ENCODE assay signal across 1 cellular context in the genomic region with DNA sequence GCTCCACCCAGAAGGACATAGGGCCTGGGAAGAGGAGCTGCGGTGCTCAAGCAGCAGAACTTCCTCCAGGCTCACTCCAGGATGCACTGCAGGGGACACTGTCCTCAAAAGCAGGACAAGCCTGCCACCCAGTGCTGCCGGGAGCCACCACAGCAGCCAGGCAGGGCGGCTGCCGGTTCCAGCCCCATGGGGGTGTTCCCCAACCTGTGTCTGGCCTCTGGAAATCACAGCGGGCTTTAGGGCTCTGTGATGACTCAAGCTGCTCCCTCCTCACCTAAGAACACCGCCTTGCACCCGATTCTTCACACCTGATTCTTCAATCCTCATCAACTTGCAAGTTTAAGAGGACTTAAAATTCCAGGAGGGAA.
TF ChIP-seq lines count a peak whose summit lies in the region.

No MANE protein-coding gene starts in this region.

TF ChIP-seq in GM23338, 12 proteins besides CTCF, POLR2A, EP300 and RAD21 (continued from another document):
- TF ChIP-seq, protein P1, sequence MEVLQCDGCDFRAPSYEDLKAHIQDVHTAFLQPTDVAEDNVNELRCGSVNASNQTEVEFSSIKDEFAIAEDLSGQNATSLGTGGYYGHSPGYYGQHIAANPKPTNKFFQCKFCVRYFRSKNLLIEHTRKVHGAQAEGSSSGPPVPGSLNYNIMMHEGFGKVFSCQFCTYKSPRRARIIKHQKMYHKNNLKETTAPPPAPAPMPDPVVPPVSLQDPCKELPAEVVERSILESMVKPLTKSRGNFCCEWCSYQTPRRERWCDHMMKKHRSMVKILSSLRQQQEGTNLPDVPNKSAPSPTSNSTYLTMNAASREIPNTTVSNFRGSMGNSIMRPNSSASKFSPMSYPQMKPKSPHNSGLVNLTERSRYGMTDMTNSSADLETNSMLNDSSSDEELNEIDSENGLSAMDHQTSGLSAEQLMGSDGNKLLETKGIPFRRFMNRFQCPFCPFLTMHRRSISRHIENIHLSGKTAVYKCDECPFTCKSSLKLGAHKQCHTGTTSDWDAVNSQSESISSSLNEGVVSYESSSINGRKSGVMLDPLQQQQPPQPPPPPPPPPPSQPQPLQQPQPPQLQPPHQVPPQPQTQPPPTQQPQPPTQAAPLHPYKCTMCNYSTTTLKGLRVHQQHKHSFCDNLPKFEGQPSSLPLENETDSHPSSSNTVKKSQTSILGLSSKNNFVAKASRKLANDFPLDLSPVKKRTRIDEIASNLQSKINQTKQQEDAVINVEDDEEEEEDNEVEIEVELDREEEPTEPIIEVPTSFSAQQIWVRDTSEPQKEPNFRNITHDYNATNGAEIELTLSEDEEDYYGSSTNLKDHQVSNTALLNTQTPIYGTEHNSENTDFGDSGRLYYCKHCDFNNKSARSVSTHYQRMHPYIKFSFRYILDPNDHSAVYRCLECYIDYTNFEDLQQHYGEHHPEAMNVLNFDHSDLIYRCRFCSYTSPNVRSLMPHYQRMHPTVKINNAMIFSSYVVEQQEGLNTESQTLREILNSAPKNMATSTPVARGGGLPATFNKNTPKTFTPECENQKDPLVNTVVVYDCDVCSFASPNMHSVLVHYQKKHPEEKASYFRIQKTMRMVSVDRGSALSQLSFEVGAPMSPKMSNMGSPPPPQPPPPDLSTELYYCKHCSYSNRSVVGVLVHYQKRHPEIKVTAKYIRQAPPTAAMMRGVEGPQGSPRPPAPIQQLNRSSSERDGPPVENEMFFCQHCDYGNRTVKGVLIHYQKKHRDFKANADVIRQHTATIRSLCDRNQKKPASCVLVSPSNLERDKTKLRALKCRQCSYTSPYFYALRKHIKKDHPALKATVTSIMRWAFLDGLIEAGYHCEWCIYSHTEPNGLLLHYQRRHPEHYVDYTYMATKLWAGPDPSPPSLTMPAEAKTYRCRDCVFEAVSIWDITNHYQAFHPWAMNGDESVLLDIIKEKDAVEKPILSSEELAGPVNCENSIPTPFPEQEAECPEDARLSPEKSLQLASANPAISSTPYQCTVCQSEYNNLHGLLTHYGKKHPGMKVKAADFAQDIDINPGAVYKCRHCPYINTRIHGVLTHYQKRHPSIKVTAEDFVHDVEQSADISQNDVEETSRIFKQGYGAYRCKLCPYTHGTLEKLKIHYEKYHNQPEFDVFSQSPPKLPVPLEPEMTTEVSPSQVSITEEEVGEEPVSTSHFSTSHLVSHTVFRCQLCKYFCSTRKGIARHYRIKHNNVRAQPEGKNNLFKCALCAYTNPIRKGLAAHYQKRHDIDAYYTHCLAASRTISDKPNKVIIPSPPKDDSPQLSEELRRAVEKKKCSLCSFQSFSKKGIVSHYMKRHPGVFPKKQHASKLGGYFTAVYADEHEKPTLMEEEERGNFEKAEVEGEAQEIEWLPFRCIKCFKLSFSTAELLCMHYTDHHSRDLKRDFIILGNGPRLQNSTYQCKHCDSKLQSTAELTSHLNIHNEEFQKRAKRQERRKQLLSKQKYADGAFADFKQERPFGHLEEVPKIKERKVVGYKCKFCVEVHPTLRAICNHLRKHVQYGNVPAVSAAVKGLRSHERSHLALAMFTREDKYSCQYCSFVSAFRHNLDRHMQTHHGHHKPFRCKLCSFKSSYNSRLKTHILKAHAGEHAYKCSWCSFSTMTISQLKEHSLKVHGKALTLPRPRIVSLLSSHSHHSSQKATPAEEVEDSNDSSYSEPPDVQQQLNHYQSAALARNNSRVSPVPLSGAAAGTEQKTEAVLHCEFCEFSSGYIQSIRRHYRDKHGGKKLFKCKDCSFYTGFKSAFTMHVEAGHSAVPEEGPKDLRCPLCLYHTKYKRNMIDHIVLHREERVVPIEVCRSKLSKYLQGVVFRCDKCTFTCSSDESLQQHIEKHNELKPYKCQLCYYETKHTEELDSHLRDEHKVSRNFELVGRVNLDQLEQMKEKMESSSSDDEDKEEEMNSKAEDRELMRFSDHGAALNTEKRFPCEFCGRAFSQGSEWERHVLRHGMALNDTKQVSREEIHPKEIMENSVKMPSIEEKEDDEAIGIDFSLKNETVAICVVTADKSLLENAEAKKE (CRISPR knock-in tag; IDR thresholded peaks at IDR 0.05): no peak
